2 cellular contexts compared by ENCODE assay signal in genomic region chr18:51107594-51108305, GRCh38.
TF ChIP-seq lines count a peak whose summit lies in the region.

No MANE protein-coding gene starts in this region.

TF ChIP-seq in HCT116, 20 proteins besides CTCF, POLR2A, EP300 and RAD21 (continued from another document):
- TF ChIP-seq YY1 (IDR thresholded peaks at IDR 0.05; ENCODE audit: extremely low read depth, insufficient replicate concordance, low read depth, low read length) (no peak), FOSL1 (IDR thresholded peaks at IDR 0.05; ENCODE audit: low read depth) (0 out of 2 replicates have a peak, but pooled peaks have one; percentile 12), MAX (IDR thresholded peaks at IDR 0.05) (peak; percentile 26; the same call in 1 of the 2 replicates)
TF ChIP-seq in HCT116: peak in this region for 2.

TF ChIP-seq in HepG2, 621 proteins besides CTCF, POLR2A, EP300 and RAD21 (continued from another document):
- TF ChIP-seq NONO (IDR thresholded peaks at IDR 0.05) = no peak
- TF ChIP-seq NONO (CRISPR knock-in tag; conservative IDR thresholded peaks at IDR 0.05) = no peak
- no peak for TF ChIP-seq CCDC6 (CRISPR knock-in tag; IDR thresholded peaks at IDR 0.05)
- TF ChIP-seq, protein P1, sequence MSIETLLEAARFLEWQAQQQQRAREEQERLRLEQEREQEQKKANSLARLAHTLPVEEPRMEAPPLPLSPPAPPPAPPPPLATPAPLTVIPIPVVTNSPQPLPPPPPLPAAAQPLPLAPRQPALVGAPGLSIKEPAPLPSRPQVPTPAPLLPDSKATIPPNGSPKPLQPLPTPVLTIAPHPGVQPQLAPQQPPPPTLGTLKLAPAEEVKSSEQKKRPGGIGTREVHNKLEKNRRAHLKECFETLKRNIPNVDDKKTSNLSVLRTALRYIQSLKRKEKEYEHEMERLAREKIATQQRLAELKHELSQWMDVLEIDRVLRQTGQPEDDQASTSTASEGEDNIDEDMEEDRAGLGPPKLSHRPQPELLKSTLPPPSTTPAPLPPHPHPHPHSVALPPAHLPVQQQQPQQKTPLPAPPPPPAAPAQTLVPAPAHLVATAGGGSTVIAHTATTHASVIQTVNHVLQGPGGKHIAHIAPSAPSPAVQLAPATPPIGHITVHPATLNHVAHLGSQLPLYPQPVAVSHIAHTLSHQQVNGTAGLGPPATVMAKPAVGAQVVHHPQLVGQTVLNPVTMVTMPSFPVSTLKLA (IDR thresholded peaks at IDR 0.05) = peak; percentile 56; the same call in 1 of the 2 replicates
- TF ChIP-seq, protein P2, sequence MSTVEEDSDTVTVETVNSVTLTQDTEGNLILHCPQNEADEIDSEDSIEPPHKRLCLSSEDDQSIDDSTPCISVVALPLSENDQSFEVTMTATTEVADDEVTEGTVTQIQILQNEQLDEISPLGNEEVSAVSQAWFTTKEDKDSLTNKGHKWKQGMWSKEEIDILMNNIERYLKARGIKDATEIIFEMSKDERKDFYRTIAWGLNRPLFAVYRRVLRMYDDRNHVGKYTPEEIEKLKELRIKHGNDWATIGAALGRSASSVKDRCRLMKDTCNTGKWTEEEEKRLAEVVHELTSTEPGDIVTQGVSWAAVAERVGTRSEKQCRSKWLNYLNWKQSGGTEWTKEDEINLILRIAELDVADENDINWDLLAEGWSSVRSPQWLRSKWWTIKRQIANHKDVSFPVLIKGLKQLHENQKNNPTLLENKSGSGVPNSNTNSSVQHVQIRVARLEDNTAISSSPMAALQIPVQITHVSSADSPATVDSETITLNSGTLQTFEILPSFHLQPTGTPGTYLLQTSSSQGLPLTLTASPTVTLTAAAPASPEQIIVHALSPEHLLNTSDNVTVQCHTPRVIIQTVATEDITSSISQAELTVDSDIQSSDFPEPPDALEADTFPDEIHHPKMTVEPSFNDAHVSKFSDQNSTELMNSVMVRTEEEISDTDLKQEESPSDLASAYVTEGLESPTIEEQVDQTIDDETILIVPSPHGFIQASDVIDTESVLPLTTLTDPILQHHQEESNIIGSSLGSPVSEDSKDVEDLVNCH (CRISPR knock-in tag; IDR thresholded peaks at IDR 0.05) = no peak
- TF ChIP-seq, protein P3, sequence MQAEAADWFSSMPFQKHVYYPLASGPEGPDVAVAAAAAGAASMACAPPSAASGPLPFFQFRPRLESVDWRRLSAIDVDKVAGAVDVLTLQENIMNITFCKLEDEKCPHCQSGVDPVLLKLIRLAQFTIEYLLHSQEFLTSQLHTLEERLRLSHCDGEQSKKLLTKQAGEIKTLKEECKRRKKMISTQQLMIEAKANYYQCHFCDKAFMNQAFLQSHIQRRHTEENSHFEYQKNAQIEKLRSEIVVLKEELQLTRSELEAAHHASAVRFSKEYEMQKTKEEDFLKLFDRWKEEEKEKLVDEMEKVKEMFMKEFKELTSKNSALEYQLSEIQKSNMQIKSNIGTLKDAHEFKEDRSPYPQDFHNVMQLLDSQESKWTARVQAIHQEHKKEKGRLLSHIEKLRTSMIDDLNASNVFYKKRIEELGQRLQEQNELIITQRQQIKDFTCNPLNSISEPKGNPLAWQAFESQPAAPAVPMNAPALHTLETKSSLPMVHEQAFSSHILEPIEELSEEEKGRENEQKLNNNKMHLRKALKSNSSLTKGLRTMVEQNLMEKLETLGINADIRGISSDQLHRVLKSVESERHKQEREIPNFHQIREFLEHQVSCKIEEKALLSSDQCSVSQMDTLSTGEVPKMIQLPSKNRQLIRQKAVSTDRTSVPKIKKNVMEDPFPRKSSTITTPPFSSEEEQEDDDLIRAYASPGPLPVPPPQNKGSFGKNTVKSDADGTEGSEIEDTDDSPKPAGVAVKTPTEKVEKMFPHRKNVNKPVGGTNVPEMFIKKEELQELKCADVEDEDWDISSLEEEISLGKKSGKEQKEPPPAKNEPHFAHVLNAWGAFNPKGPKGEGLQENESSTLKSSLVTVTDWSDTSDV (CRISPR knock-in tag; IDR thresholded peaks at IDR 0.05) = no peak
TF ChIP-seq in HepG2: peak in this region for 2.
